In genomic region chr14:87133073-87133815, GRCh38 we compare ENCODE assay signal across 13 cellular contexts.
DNase-seq lines count a peak whose midpoint lies in the region; TF ChIP-seq lines count a peak whose summit lies in the region.
"Had no signal": no experiment of that assay in that cellular context is flagged by ENCODE, and none has a peak within 500 bp of the region (broad histone marks: within the 10 kb centered on the region; RNA-seq: fewer than 3 reads in every experiment).

No MANE protein-coding gene starts in this region.

- H3K4me3 ChIP-seq in OCI-LY3 (ENCODE audit: low read length): peak overlapping the region; percentile 42
- no peak overlapping the region for H3K4me3 ChIP-seq in epithelial cell of esophagus (ENCODE audit: low read length)

- no peaks in the 10 kb centered on the region for H3K27me3 ChIP-seq in OCI-LY3 (ENCODE audit: low read depth, low read length)
- H3K27me3 ChIP-seq: neutrophil had no signal

- peak overlapping the region; percentile 83 for H3K4me2 ChIP-seq in OCI-LY3 (ENCODE audit: low read length)

- no peak overlapping the region for H2AFZ ChIP-seq in OCI-LY3 (ENCODE audit: low read depth, low read length)

- no peak for TF ChIP-seq CTCF in OCI-LY3 (IDR thresholded peaks at IDR 0.05; ENCODE audit: low read depth, low read length)
- TF ChIP-seq CTCF in epithelial cell of esophagus (IDR thresholded peaks at IDR 0.05; ENCODE audit: insufficient read depth, low read depth, low read length, missing control alignments): no peak
- no peak for TF ChIP-seq CTCF in GM10248 (IDR thresholded peaks at IDR 0.05; ENCODE audit: control extremely low read depth, extremely low read depth, low read depth, missing control alignments)

- no peaks in the 10 kb centered on the region for H3K36me3 ChIP-seq in OCI-LY3 (replicated peaks; ENCODE audit: low read depth, low read length)
- H3K36me3 ChIP-seq: neutrophil had no signal

- peak; percentile 87 for DNase-seq in Daoy (ENCODE audit: low read depth)
- peak; percentile 99 for DNase-seq in epithelial cell of esophagus (ENCODE audit: low read depth)
- peak; percentile 90 for DNase-seq in myocyte (ENCODE audit: low read depth)
- no peak for DNase-seq in NK-92 treated with Interleukin-12 subunit alpha and Interleukin-12 subunit beta, amount 100 ng/mL, for 24 hours (lab: John Stamatoyannopoulos, UW)
- no peak for DNase-seq in GM10248 (ENCODE audit: extremely low spot score)
- DNase-seq in T-helper 2 cell: no peak
- no peak for DNase-seq in NCI-H526 (lab: John Stamatoyannopoulos, UW)
- DNase-seq: endodermal cell; NCI-H1105 treated with DMSO at 0.1 percent for 48 hours; stimulated activated CD4-positive, alpha-beta T cell treated with anti-CD3 and anti-CD28 coated beads, Interleukin-1b, Interleukin-23, amount 100 ng/mL, for 48 hours; stimulated activated naive CD4-positive, alpha-beta T cell had no signal

- H3K9me3 ChIP-seq in OCI-LY3 (ENCODE audit: insufficient read depth, low read length): no peaks in the 10 kb centered on the region
- H3K9me3 ChIP-seq: neutrophil had no signal

- CTCF ChIA-PET in GM10248 (lab: Yijun Ruan, JAX): no interaction called here

- H3K9ac ChIP-seq in OCI-LY3 (ENCODE audit: low read length): peak overlapping the region; percentile 55; the same call in 1 of the 2 replicates

- H4K20me1 ChIP-seq in OCI-LY3 (ENCODE audit: insufficient read depth, low read length): no peaks in the 10 kb centered on the region

- H3K79me2 ChIP-seq in OCI-LY3 (ENCODE audit: low read length): no peaks in the 10 kb centered on the region

- H3K4me1 ChIP-seq in OCI-LY3 (ENCODE audit: low read length): peaks cover 47% of the 10 kb centered on the region

- POLR2A ChIA-PET in GM10248 (lab: Yijun Ruan, JAX): no interaction called here

- peak overlapping the region; percentile 98 for H3K27ac ChIP-seq in OCI-LY3 (ENCODE audit: low read length)
- H3K27ac ChIP-seq: neutrophil had no signal

Comparison
In these comparisons a context has a peak if more than half of its experiments do, and no peak if none do; other contexts are left out.
1. DNase-seq: peak in Daoy (single experiment), epithelial cell of esophagus (single experiment) and myocyte (single experiment); none in NK-92 treated with Interleukin-12 subunit alpha and Interleukin-12 subunit beta, amount 100 ng/mL, for 24 hours (single experiment), GM10248 (single experiment), T-helper 2 cell (0 of 5) and NCI-H526 (0 of 2).